ENCODE assay signal across 33 cellular contexts in genomic region chr2:107625982-107626381, GRCh38.
"Had no signal": no experiment of that assay in that cellular context is flagged by ENCODE, and none has a peak within 500 bp of the region (broad histone marks: within the 10 kb centered on the region; RNA-seq: fewer than 3 reads in every experiment).

No MANE protein-coding gene starts in this region.

- H3K4me3 ChIP-seq: adrenal gland, ascending aorta, body of pancreas, breast epithelium, cardiac muscle cell had no signal

- H3K27ac ChIP-seq: adrenal gland, ascending aorta, body of pancreas, brain microvascular endothelial cell, breast epithelium, cardiac muscle cell had no signal

- H3K27me3 ChIP-seq: adrenal gland, ascending aorta, body of pancreas, brain microvascular endothelial cell, breast epithelium, cardiac muscle cell had no signal

- DNase-seq: activated effector memory CD4-positive, alpha-beta T cell treated with anti-CD3 and anti-CD28 coated beads, Interleukin-2, amount 50 U/mL, for 16 hours; activated effector memory CD4-positive, alpha-beta T cell treated with Interleukin-2 at 50 U/mL for 16 hours; activated gamma-delta T cell; activated gamma-delta T cell treated with Interleukin-2 at 50 U/mL for 16 hours; activated naive CD4-positive, alpha-beta T cell; activated naive CD4-positive, alpha-beta T cell treated with anti-CD3 and anti-CD28 coated beads for 36 hours; activated naive CD4-positive, alpha-beta T cell treated with anti-CD3 and anti-CD28 coated beads, Interleukin-2, amount 10 ng/mL, durations not matched to agents 7 days and 5 days; activated naive CD4-positive, alpha-beta T cell treated with anti-CD3 and anti-CD28 coated beads, Interleukin-2, amount 50 U/mL, for 16 hours; activated naive CD4-positive, alpha-beta T cell treated with Interleukin-2 at 50 U/mL for 16 hours; activated naive CD8-positive, alpha-beta T cell treated with anti-CD3 and anti-CD28 coated beads for 36 hours; activated naive CD8-positive, alpha-beta T cell treated with anti-CD3 and anti-CD28 coated beads, Interleukin-2, amount 10 ng/mL, durations not matched to agents 7 days and 5 days; activated naive CD8-positive, alpha-beta T cell treated with anti-CD3 and anti-CD28 coated beads, Interleukin-2, amount 50 U/mL, for 24 hours; activated T-cell treated with anti-CD3 and anti-CD28 coated beads, Interleukin-2, amount 50 U/mL, for 24 hours; activated T-cell treated with anti-CD3 and anti-CD28 coated beads, Interleukin-2, amount 50 U/mL, for 4 hours; activated T-cell treated with anti-CD3 and anti-CD28 coated beads, Interleukin-2, amount 50 U/mL, for 48 hours; activated T-cell treated with anti-CD3 and anti-CD28 coated beads, Interleukin-2, amount 50 U/mL, for 72 hours; adrenal gland; amniotic stem cell; amygdala; anterior cingulate cortex; aorta; body of pancreas; brain microvascular endothelial cell; caudate nucleus; central memory CD4-positive, alpha-beta T cell; cerebellar nuclear complex had no signal

- H3K9me3 ChIP-seq: adrenal gland had no signal

- FAIRE-seq: astrocyte, bronchial epithelial cell had no signal

- ATAC-seq: activated naive CD4-positive, alpha-beta T cell treated with anti-CD3 and anti-CD28 coated beads, Interleukin-2, amount 50 U/mL, for 72 hours; activated naive CD8-positive, alpha-beta T cell treated with anti-CD3 and anti-CD28 coated beads, Interleukin-2, amount 50 U/mL, for 24 hours; activated T-cell treated with anti-CD3 and anti-CD28 coated beads, Interleukin-2, amount 50 U/mL, for 4 hours; activated T-cell treated with anti-CD3 and anti-CD28 coated beads, Interleukin-2, amount 50 U/mL, for 72 hours; activated T-helper 17 cell treated with anti-CD3 and anti-CD28 coated beads, Interleukin-2, amount 50 U/mL, for 72 hours; body of pancreas had no signal

- H3K36me3 ChIP-seq: adrenal gland, ascending aorta, brain microvascular endothelial cell, breast epithelium, cardiac muscle cell had no signal

- H3K4me1 ChIP-seq: adrenal gland, ascending aorta, body of pancreas, breast epithelium had no signal
